ENCODE assay signal across 1 cellular context in genomic region chr19:42316223-42317211, GRCh38.
TF ChIP-seq lines count a peak whose summit lies in the region.

No MANE protein-coding gene starts in this region.

TF ChIP-seq in K562, 482 proteins besides CTCF, POLR2A, EP300 and RAD21 (continued from another document):
- no peak for TF ChIP-seq ZNF511 (CRISPR knock-in tag; IDR thresholded peaks at IDR 0.05)
- peak; percentile 44; the same call in 1 of the 2 replicates for TF ChIP-seq RBFOX2 (IDR thresholded peaks at IDR 0.05; ENCODE audit: low read depth, low read length)
- TF ChIP-seq ZC3H4 (CRISPR knock-in tag; IDR thresholded peaks at IDR 0.05; ENCODE audit: borderline replicate concordance): no peak
- no peak for TF ChIP-seq CBX2 (IDR thresholded peaks at IDR 0.05; ENCODE audit: insufficient read depth, low read length, poor library complexity, severe bottlenecking)
- TF ChIP-seq SOX6 (IDR thresholded peaks at IDR 0.05): no peak
- no peak for TF ChIP-seq NCOA2 (IDR thresholded peaks at IDR 0.05; ENCODE audit: partially characterized antibody in 2 of 2)
- peak; percentile 38; the same call in 1 of the 2 replicates for TF ChIP-seq ESRRA (IDR thresholded peaks at IDR 0.05; ENCODE audit: borderline replicate concordance, low read depth)
- no peak for TF ChIP-seq BRCA1 (IDR thresholded peaks at IDR 0.05)
- TF ChIP-seq BRCA1 (CRISPR knock-in tag; IDR thresholded peaks at IDR 0.05): no peak
- TF ChIP-seq ZBTB40 (IDR thresholded peaks at IDR 0.05): peak; percentile 35; the same call in 1 of the 2 replicates
- TF ChIP-seq ZBTB40 (CRISPR knock-in tag; IDR thresholded peaks at IDR 0.05): no peak
- TF ChIP-seq MECOM (CRISPR knock-in tag; IDR thresholded peaks at IDR 0.05): no peak
- TF ChIP-seq SP2 (IDR thresholded peaks at IDR 0.05; ENCODE audit: extremely low read depth, low read depth, low read length, poor library complexity, severe bottlenecking): no peak
- TF ChIP-seq ZNF398 (CRISPR knock-in tag; IDR thresholded peaks at IDR 0.05): no peak
- TF ChIP-seq GTF2A2 (tag; IDR thresholded peaks at IDR 0.05): no peak
- TF ChIP-seq ATF3 (IDR thresholded peaks at IDR 0.05): no peak
- no peak for TF ChIP-seq ATF3 (CRISPR knock-in tag; conservative IDR thresholded peaks at IDR 0.05)
- no peak for TF ChIP-seq ZNF143 (CRISPR knock-in tag; IDR thresholded peaks at IDR 0.05)
- peak; percentile 61; the same call in 1 of the 2 replicates for TF ChIP-seq ZNF589 (CRISPR knock-in tag; IDR thresholded peaks at IDR 0.05; ENCODE audit: low read depth)
- TF ChIP-seq HDAC8 (tag; IDR thresholded peaks at IDR 0.05): no peak
- TF ChIP-seq ZNF175 (CRISPR knock-in tag; IDR thresholded peaks at IDR 0.05; ENCODE audit: low read depth): 0 out of 2 replicates have a peak, but pooled peaks have one; percentile 50
- peak; percentile 48; the same call in 1 of the 2 replicates for TF ChIP-seq POLR2G (IDR thresholded peaks at IDR 0.05; ENCODE audit: low read depth, low read length)
- peak; percentile 36; the same call in 1 of the 2 replicates for TF ChIP-seq NFIC (IDR thresholded peaks at IDR 0.05)
- no peak for TF ChIP-seq POU5F1 (IDR thresholded peaks at IDR 0.05; ENCODE audit: borderline replicate concordance, low read depth, low read length, partially characterized antibody)
- no peak for TF ChIP-seq NR2C2 (CRISPR knock-in tag; IDR thresholded peaks at IDR 0.05)
- TF ChIP-seq NR2C2 (tag; IDR thresholded peaks at IDR 0.05): peak; percentile 65
- no peak for TF ChIP-seq FOS (IDR thresholded peaks at IDR 0.05; ENCODE audit: extremely low read depth, insufficient read length)
- no peak for TF ChIP-seq ZSCAN32 (CRISPR knock-in tag; IDR thresholded peaks at IDR 0.05)
- peak; percentile 30; the same call in 1 of the 2 replicates for TF ChIP-seq EHMT2 (IDR thresholded peaks at IDR 0.05)
- TF ChIP-seq GMEB1 (CRISPR knock-in tag; IDR thresholded peaks at IDR 0.05): no peak
- no peak for TF ChIP-seq FOXP4 (CRISPR knock-in tag; IDR thresholded peaks at IDR 0.05; ENCODE audit: borderline replicate concordance)
- no peak for TF ChIP-seq SRSF1 (IDR thresholded peaks at IDR 0.05; ENCODE audit: low read depth, low read length)
- TF ChIP-seq ZNF639 (CRISPR knock-in tag; conservative IDR thresholded peaks at IDR 0.05 in 1 of 2, IDR thresholded peaks at IDR 0.05 in 1 of 2): peak in 1 of 2 experiments; percentile 33; a peak in 1 of 4 replicates
- TF ChIP-seq PKNOX1 (IDR thresholded peaks at IDR 0.05): no peak
- no peak for TF ChIP-seq DACH1 (IDR thresholded peaks at IDR 0.05; ENCODE audit: partially characterized antibody)
- no peak for TF ChIP-seq KLF6 (CRISPR knock-in tag; IDR thresholded peaks at IDR 0.05; ENCODE audit: borderline replicate concordance)
- no peak for TF ChIP-seq ZNF124 (CRISPR knock-in tag; IDR thresholded peaks at IDR 0.05)
